Comparison of ENCODE assay signal across 24 cellular contexts in genomic region chr2:29916571-29916970, GRCh38. TPM values are rescaled to one million over a fixed set of nuclear protein-coding genes. Genes with fewer than 3 reads are reported as not detected.
DNase-seq lines count a peak whose midpoint lies in the region; ATAC-seq and TF ChIP-seq lines count a peak whose summit lies in the region.
"Had no signal": no experiment of that assay in that cellular context is flagged by ENCODE, and none has a peak within 500 bp of the region (broad histone marks: within the 10 kb centered on the region; RNA-seq: fewer than 3 reads in every experiment).

No MANE protein-coding gene starts in this region.

- H3K4me2 ChIP-seq in PC-3 (ENCODE audit: low read length), result no peak overlapping the region
- H3K4me2 ChIP-seq: BLaER1 treated with 17β-estradiol and CSF1 and Interleukin-3, amounts not matched to agents 10 nM and 100 nM; GM23338 had no signal

- peaks cover 5% of the 10 kb centered on the region for H3K4me1 Mint-ChIP-seq in type B pancreatic cell (ENCODE audit: unreplicated experiment)

- no peak overlapping the region for H3K27ac ChIP-seq in PC-3 (ENCODE audit: low read length)
- H3K27ac ChIP-seq: BLaER1 treated with 17β-estradiol and CSF1 and Interleukin-3, amounts not matched to agents 10 nM and 100 nM; Peyer's patch had no signal

- DNase-seq in NCI-H345 (lab: John Stamatoyannopoulos, UW) (peak; percentile 49), NCI-H345 treated with DMSO at 0.1 percent for 48 hours (lab: John Stamatoyannopoulos, UW; ENCODE audit: unreplicated experiment) (no peak), DMS53 (lab: John Stamatoyannopoulos, UW) (peak; percentile 67), PC-3 (peak; percentile 43), type B pancreatic cell (ENCODE audit: extremely low spot score, unreplicated experiment) (no peak), NCI-H748 treated with DMSO at 0.1 percent for 48 hours (lab: John Stamatoyannopoulos, UW) (no peak)
- DNase-seq: Caco-2; CD4-positive, alpha-beta memory T cell; H9; HFFc6; Karpas-422; NCI-H1092 treated with DMSO at 0.1 percent for 48 hours; NCI-H146; NCI-H1930; NCI-H2107; NCI-H510A treated with DMSO at 0.1 percent for 48 hours; NCI-H774; Peyer's patch; SHP77 treated with DMSO at 0.1 percent for 48 hours; T-helper 2 cell had no signal

- H3K9me3 Mint-ChIP-seq in type B pancreatic cell, result no peaks in the 10 kb centered on the region
- H3K9me3 Mint-ChIP-seq: GM23338, H9, HFFc6 had no signal

- H3K79me2 ChIP-seq in PC-3 (ENCODE audit: low read length), result no peaks in the 10 kb centered on the region

- peaks cover 11% of the 10 kb centered on the region; the same call in 1 of the 2 replicates for H3K27me3 ChIP-seq in PC-3 (ENCODE audit: low read length)

- H4K20me1 ChIP-seq in PC-3 (ENCODE audit: low read length), result no peaks in the 10 kb centered on the region

- CTCF ChIA-PET in PC-3 (lab: Charles Lee), result no interaction called here

- H3K4me3 Mint-ChIP-seq in type B pancreatic cell, result peak overlapping the region; percentile 30
- H3K4me3 Mint-ChIP-seq: CD4-positive, alpha-beta memory T cell; GM23338; H9; HFFc6 had no signal

- TF ChIP-seq CTCF in PC-3 (conservative IDR thresholded peaks at IDR 0.05; ENCODE audit: low read depth, low read length) (no peak), type B pancreatic cell (conservative IDR thresholded peaks at IDR 0.05) (no peak)

- peaks cover 9% of the 10 kb centered on the region for H3K36me3 Mint-ChIP-seq in type B pancreatic cell
- H3K36me3 Mint-ChIP-seq: CD4-positive, alpha-beta memory T cell had no signal

- H3K4me1 ChIP-seq in PC-3 (ENCODE audit: insufficient read depth, low read length), result peaks cover 8% of the 10 kb centered on the region; the same call in 1 of the 2 replicates
- H3K4me1 ChIP-seq: Caco-2 had no signal

- no TSS peak for BruUV-seq in PC-3 (replicated peaks; lab: Mats Ljungman, UMichigan)

- no peak for ATAC-seq in PC-3
- ATAC-seq in GM18858 (IDR thresholded peaks at IDR 0.05; ENCODE audit: unreplicated experiment), result no peak
- ATAC-seq: GM23338, HepG2 had no signal

- H3K4me3 ChIP-seq in PC-3 (ENCODE audit: low read length), result no peak overlapping the region
- H3K4me3 ChIP-seq: BLaER1 treated with 17β-estradiol and CSF1 and Interleukin-3, amounts not matched to agents 10 nM and 100 nM; GM23338; Peyer's patch had no signal

- H3K27me3 Mint-ChIP-seq in type B pancreatic cell, result peaks cover 76% of the 10 kb centered on the region

- POLR2A ChIA-PET in PC-3 (lab: Charles Lee; ENCODE audit: unreplicated experiment), result no interaction called here

- H2AFZ ChIP-seq in PC-3 (ENCODE audit: low read length), result no peak overlapping the region
- H2AFZ ChIP-seq: GM23338 had no signal

- no peaks in the 10 kb centered on the region for H3K9me2 ChIP-seq in PC-3 (replicated peaks; ENCODE audit: low read length)

- no peaks in the 10 kb centered on the region for H3K9me3 ChIP-seq in PC-3 (ENCODE audit: low read length)
- H3K9me3 ChIP-seq: Caco-2 had no signal

- intact Hi-C loops in PC-3 (cut with micrococcal nuclease), result no loop called here

- H3K36me3 ChIP-seq in PC-3 (ENCODE audit: low read depth, low read length), result no peaks in the 10 kb centered on the region
- H3K36me3 ChIP-seq: BLaER1 treated with 17β-estradiol and CSF1 and Interleukin-3, amounts not matched to agents 10 nM and 100 nM; Peyer's patch had no signal

- H3K9ac ChIP-seq in PC-3 (ENCODE audit: low read length), result no peak overlapping the region
- H3K9ac ChIP-seq: BLaER1 treated with 17β-estradiol and CSF1 and Interleukin-3, amounts not matched to agents 10 nM and 100 nM had no signal

- H3F3A ChIP-seq in PC-3 (ENCODE audit: low read length, unreplicated experiment), result no peaks in the 10 kb centered on the region

- H3K27ac Mint-ChIP-seq in type B pancreatic cell, result no peak overlapping the region
- H3K27ac Mint-ChIP-seq: CD4-positive, alpha-beta memory T cell; GM23338; H9; HFFc6 had no signal

RNA-seq across cellular contexts. Expression of gene ALK, which starts 4.8 kb away (rescaled TPM):
- total RNA-seq in PC-3 (2014; rRNA removed) (0.81 and 0.87 TPM in 2 replicates), type B pancreatic cell (ENCODE audit: low replicate concordance) (7.7 and 12.3 TPM in 2 replicates)
- total RNA-seq: CD4-positive, alpha-beta memory T cell; H9; HepG2; HFFc6 had no signal

Comparison
In these comparisons a context has a peak if more than half of its experiments do, and no peak if none do; other contexts are left out.
1. DNase-seq: peak in NCI-H345 (single experiment), DMS53 (single experiment) and PC-3 (single experiment); none in NCI-H345 treated with DMSO at 0.1 percent for 48 hours (single experiment), type B pancreatic cell (single experiment) and NCI-H748 treated with DMSO at 0.1 percent for 48 hours (single experiment).